ENCODE assay signal across 8 cellular contexts in genomic region chr20:63642518-63643247, GRCh38. TPM values are rescaled to one million over a fixed set of nuclear protein-coding genes. Genes with fewer than 3 reads are reported as not detected.
DNase-seq lines count a peak whose midpoint lies in the region; ATAC-seq, FAIRE-seq and TF ChIP-seq lines count a peak whose summit lies in the region.

No MANE protein-coding gene starts in this region.

- H3K4me1 ChIP-seq in SJSA1 (replicated peaks), result peaks cover 11% of the 10 kb centered on the region
- peaks cover 7% of the 10 kb centered on the region for H3K4me1 ChIP-seq in hepatocyte (ENCODE audit: insufficient read depth)
- H3K4me1 ChIP-seq in small intestine (ENCODE audit: control insufficient read depth in 2 of 2, insufficient read depth in 1 of 2, low read depth in 1 of 2, low read length in 1 of 2), result peaks cover 0 to 2% of the 10 kb centered on the region in 2 donors

- peaks cover 3% of the 10 kb centered on the region for H3K4me1 Mint-ChIP-seq in endothelial cell (ENCODE audit: unreplicated experiment)

- H3K4me3 ChIP-seq in SJSA1 (peak overlapping the region; percentile 35), hepatocyte (peak overlapping the region; percentile 52), small intestine (ENCODE audit: low read depth in 1 of 2, low read length in 2 of 2) (peak overlapping the region; percentile 28 to 33)

- H2AFZ ChIP-seq in hepatocyte, result peak overlapping the region; percentile 46

- H3K27me3 ChIP-seq in SJSA1 (replicated peaks) (peaks cover 12% of the 10 kb centered on the region), hepatocyte (no peaks in the 10 kb centered on the region), small intestine (ENCODE audit: control insufficient read depth in 2 of 2, insufficient read depth in 2 of 2, low read length in 2 of 2) (no peaks in the 10 kb centered on the region)

- H3K4me3 Mint-ChIP-seq in endothelial cell (ENCODE audit: unreplicated experiment), result no peak overlapping the region

- peak overlapping the region; percentile 97 for H3K4me2 ChIP-seq in hepatocyte

- no peak for TF ChIP-seq CTCF in hepatocyte (IDR thresholded peaks at IDR 0.05; ENCODE audit: poor library complexity)
- no peak for TF ChIP-seq CTCF in endothelial cell (IDR thresholded peaks at IDR 0.05; ENCODE audit: unreplicated experiment)

- no peak for ATAC-seq in HG02588 (IDR thresholded peaks at IDR 0.05; ENCODE audit: unreplicated experiment)

- WGBS in hepatocyte (ENCODE audit: low lambda C conversion rate, missing lambda C conversion rate), result 28% methylated on average over 27 of the region's 31 CpGs
- WGBS in small intestine, 3 donors, result 22 to 33% (median 25%) methylated on average over 19 to 31 of the region's 31 CpGs

- no peak for FAIRE-seq in small intestine (lab: Jason Lieb, UNC)

- no peaks in the 10 kb centered on the region for H3K79me2 ChIP-seq in hepatocyte

- H3K36me3 ChIP-seq in SJSA1, result no peaks in the 10 kb centered on the region
- H3K36me3 ChIP-seq in hepatocyte (replicated peaks; ENCODE audit: insufficient read depth, low read depth), result no peaks in the 10 kb centered on the region
- no peaks in the 10 kb centered on the region for H3K36me3 ChIP-seq in small intestine (ENCODE audit: control insufficient read depth in 2 of 2, insufficient read depth in 2 of 2, low read length in 2 of 2)

- peaks cover 4% of the 10 kb centered on the region for H3K36me3 Mint-ChIP-seq in endothelial cell (ENCODE audit: low read depth, unreplicated experiment)

- H3K9me3 Mint-ChIP-seq in endothelial cell (ENCODE audit: unreplicated experiment), result no peaks in the 10 kb centered on the region

- no peak overlapping the region for H3K27ac ChIP-seq in SJSA1
- H3K27ac ChIP-seq in hepatocyte, result peak overlapping the region; percentile 76
- H3K27ac ChIP-seq in small intestine (ENCODE audit: low read depth in 1 of 2, low read length in 1 of 2), result peak overlapping the region; percentile 34 to 77

- DNase-seq in NCI-H1417 (lab: John Stamatoyannopoulos, UW), result peak in 2 of 3 experiments; percentile 34 to 58
- DNase-seq in NCI-H1417 treated with DMSO at 0.1 percent for 48 hours (lab: John Stamatoyannopoulos, UW), result no peak
- DNase-seq in SJSA1 (ENCODE audit: low read depth in 1 of 2, low spot score in 2 of 2), result no peak
- DNase-seq in hepatocyte (ENCODE audit: low spot score), result no peak
- no peak for DNase-seq in small intestine
- DNase-seq in NCI-H524 (lab: John Stamatoyannopoulos, UW), result no peak
- no peak for DNase-seq in endothelial cell (ENCODE audit: low spot score)

- no peaks in the 10 kb centered on the region for H4K20me1 ChIP-seq in hepatocyte (ENCODE audit: insufficient read depth, poor library complexity, severe bottlenecking)

- peaks cover 9% of the 10 kb centered on the region for H3K27me3 Mint-ChIP-seq in endothelial cell (ENCODE audit: unreplicated experiment)

- no peak overlapping the region for H3K27ac Mint-ChIP-seq in endothelial cell (ENCODE audit: unreplicated experiment)

- no peaks in the 10 kb centered on the region for H3K9me3 ChIP-seq in SJSA1 (replicated peaks)
- no peaks in the 10 kb centered on the region for H3K9me3 ChIP-seq in hepatocyte (ENCODE audit: low read depth)
- no peaks in the 10 kb centered on the region for H3K9me3 ChIP-seq in small intestine (ENCODE audit: control insufficient read depth, low read depth)

- no peaks in the 10 kb centered on the region for H3K9me2 ChIP-seq in hepatocyte (replicated peaks; ENCODE audit: insufficient read depth)

RNA-seq across cellular contexts. Expression of gene STMN3, which starts 10.5 kb away (rescaled TPM):
- 1.3 and 4.6 TPM in 2 replicates for total RNA-seq in SJSA1 (2014; rRNA removed; shearing (Covaris generic))
- 13.2 and 14.4 TPM in 2 replicates for total RNA-seq in hepatocyte
- polyA plus RNA-seq in hepatocyte, result 17.3 and 18.2 TPM in 2 replicates
- 10 to 100 TPM in 1 of 3 donors, 1 to 10 TPM in 2; 1.1 to 21.4 (median 3.5) TPM for polyA plus RNA-seq in small intestine
- 12.8 TPM for total RNA-seq in endothelial cell (ENCODE audit: unreplicated experiment)

RNA-seq across cellular contexts. Expression of gene RTEL1, which starts 15.4 kb away (rescaled TPM):
- total RNA-seq in SJSA1 (2014; rRNA removed; shearing (Covaris generic)), result 8.4 and 11.0 TPM in 2 replicates
- total RNA-seq in hepatocyte (16.9 and 18.2 TPM in 2 replicates), endothelial cell (ENCODE audit: unreplicated experiment) (20.2 TPM)
- polyA plus RNA-seq in hepatocyte (14.0 and 18.3 TPM in 2 replicates), small intestine (10 to 100 TPM in 2 of 3 donors, 1 to 10 TPM in 1; 3.5 to 15.0 (median 11.2) TPM)

RNA-seq across cellular contexts. Expression of gene GMEB2, which starts 15.8 kb away (rescaled TPM):
- total RNA-seq in SJSA1 (2014; rRNA removed; shearing (Covaris generic)), result 8.7 and 10.4 TPM in 2 replicates
- total RNA-seq in hepatocyte (10.0 and 10.7 TPM in 2 replicates), endothelial cell (ENCODE audit: unreplicated experiment) (11.2 TPM)
- polyA plus RNA-seq in hepatocyte (8.7 and 10.9 TPM in 2 replicates), small intestine (10 to 100 TPM in 1 of 3 donors, 1 to 10 TPM in 2; 8.4 to 10.4 (median 9.8) TPM)

RNA-seq across cellular contexts. Expression of gene TNFRSF6B, which starts 53.8 kb away (rescaled TPM):
- total RNA-seq in SJSA1 (2014; rRNA removed; shearing (Covaris generic)), result 1.9 TPM in 1 of 2 replicates, not detected in the other
- total RNA-seq in hepatocyte (0.97 and 3.3 TPM in 2 replicates), endothelial cell (ENCODE audit: unreplicated experiment) (not detected)
- polyA plus RNA-seq in hepatocyte (4.2 and 5.1 TPM in 2 replicates), small intestine (10 to 100 TPM in 1 of 3 donors, 1 to 10 TPM in 2; 4.2 to 15.9 (median 7.3) TPM)

Comparison
In these comparisons a context has a peak if more than half of its experiments do, and no peak if none do; other contexts are left out.
1. DNase-seq: peak in NCI-H1417 (2 of 3); none in NCI-H1417 treated with DMSO at 0.1 percent for 48 hours (single experiment), SJSA1 (0 of 2), hepatocyte (single experiment), small intestine (single experiment), NCI-H524 (0 of 2) and endothelial cell (single experiment).
2. Peak in every context shown above with its lines, with median percentiles within 50 percentile points of each other: H3K4me3 ChIP-seq.